In the genomic region with DNA sequence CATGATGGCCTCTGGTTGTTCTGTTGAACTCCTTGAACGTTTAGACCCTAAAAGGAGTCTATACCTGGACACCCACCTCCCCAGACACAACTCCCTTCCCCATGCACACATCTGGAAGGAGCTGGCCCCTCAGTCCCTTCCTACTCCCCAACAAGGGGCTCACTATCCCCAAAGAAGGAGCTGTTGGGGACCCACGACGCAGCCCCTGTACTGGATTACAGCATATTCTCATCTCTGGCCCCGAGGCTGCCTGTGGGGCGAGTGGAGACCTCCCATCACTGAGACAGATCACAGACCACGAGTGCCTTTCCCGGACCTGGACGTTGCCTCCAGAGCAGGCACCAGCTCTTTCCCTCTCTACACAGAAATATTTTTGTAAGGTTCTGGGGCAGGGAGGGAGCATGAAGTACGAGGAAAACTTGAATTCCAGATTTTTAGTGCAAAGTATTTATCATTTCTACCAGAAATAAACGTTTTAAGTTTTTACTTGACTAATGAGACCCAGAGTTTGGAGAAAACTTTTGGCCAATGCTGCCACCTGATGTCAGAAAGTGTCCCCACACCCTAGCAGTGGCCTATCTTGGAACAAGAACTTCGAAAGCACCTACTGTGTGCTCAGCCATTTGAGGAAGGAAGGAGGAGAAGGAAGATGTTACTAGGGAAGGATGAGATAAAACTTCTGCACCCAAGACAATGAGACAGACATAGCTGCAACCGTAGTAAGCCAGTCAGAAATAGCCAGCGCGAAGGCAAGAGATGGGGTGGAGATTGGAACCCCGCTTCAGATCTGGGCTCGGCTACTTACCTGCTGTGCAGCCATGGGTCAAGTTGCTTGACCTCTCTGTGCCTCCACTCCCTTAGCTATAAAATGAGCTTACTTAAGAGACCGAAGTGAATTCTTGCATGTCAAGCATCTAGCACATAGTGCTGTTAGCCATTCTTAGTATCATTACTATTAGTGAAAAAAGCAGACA, we compare ENCODE assay signal across 8 cellular contexts. TPM values are rescaled to one million over a fixed set of nuclear protein-coding genes. Genes with fewer than 3 reads are reported as not detected.
DNase-seq lines count a peak whose midpoint lies in the region; ATAC-seq, FAIRE-seq and TF ChIP-seq lines count a peak whose summit lies in the region.

No MANE protein-coding gene starts in this region.

- ATAC-seq in activated CD8-positive, alpha-beta T cell treated with anti-CD3 and anti-CD28 coated beads for 36 hours: peak; percentile 45
- no peak for ATAC-seq in HepG2
- no peak for ATAC-seq in HG02885 (IDR thresholded peaks at IDR 0.05; ENCODE audit: poor library complexity, unreplicated experiment)
- no peak for ATAC-seq in HG03196 (IDR thresholded peaks at IDR 0.05; ENCODE audit: unreplicated experiment)
- ATAC-seq in HG02840 (IDR thresholded peaks at IDR 0.05; ENCODE audit: low FRiP score, unreplicated experiment): no peak

- no peaks in the 10 kb centered on the region for H3K9me3 Mint-ChIP-seq in activated CD8-positive, alpha-beta T cell treated with anti-CD3 and anti-CD28 coated beads for 36 hours

- intact Hi-C loops in activated CD8-positive, alpha-beta T cell treated with anti-CD3 and anti-CD28 coated beads for 36 hours (cut with micrococcal nuclease): loop anchor here (2.0 kb wide), 1 partner anchor 57 kb away; no protein-coding TSS in a partner anchor
- intact Hi-C loops in HepG2 (cut with micrococcal nuclease; ENCODE audit: unreplicated experiment): loop anchor here (1.0 kb wide), 1 partner anchor 57 kb away; no protein-coding TSS in a partner anchor

- H3K36me3 Mint-ChIP-seq in activated CD8-positive, alpha-beta T cell treated with anti-CD3 and anti-CD28 coated beads for 36 hours (ENCODE audit: low read depth): no peaks in the 10 kb centered on the region

- H3K4me1 ChIP-seq in HepG2 (ENCODE audit: insufficient read depth, low read length): no peaks in the 10 kb centered on the region

- WGBS in HepG2 (ENCODE audit: low lambda C conversion rate): 79% methylated on average over 16 of the region's 17 CpGs

- H3K36me3 ChIP-seq in HepG2 (replicated peaks in 1 of 2; ENCODE audit: control insufficient read depth in 1 of 2, insufficient read depth in 2 of 2, low read length in 2 of 2): peaks cover 10 to 14% of the 10 kb centered on the region in 2 experiments; a peak in 2 of 5 replicates

- no peak overlapping the region for H3K4me3 Mint-ChIP-seq in activated CD8-positive, alpha-beta T cell treated with anti-CD3 and anti-CD28 coated beads for 36 hours

- H3K4me2 ChIP-seq in HepG2 (ENCODE audit: low read depth, low read length): no peak overlapping the region

- peaks cover 0 to 28% of the 10 kb centered on the region in 2 experiments; a peak in 4 of 5 replicates for H3K27me3 ChIP-seq in HepG2 (ENCODE audit: control insufficient read depth in 1 of 2, insufficient read depth in 2 of 2, low read length in 2 of 2)

- no peak overlapping the region for H2AFZ ChIP-seq in HepG2 (ENCODE audit: low read length)

- TF ChIP-seq EP300 in HepG2 (IDR thresholded peaks at IDR 0.05; ENCODE audit: low read depth in 2 of 2, low read length in 2 of 2) (no peak), HepG2 (CRISPR knock-in tag; IDR thresholded peaks at IDR 0.05; ENCODE audit: borderline replicate concordance) (no peak)

- no peak for DNase-seq in AG09319 (ENCODE audit: extremely low read depth, low read depth)
- DNase-seq in GM19239 (ENCODE audit: insufficient read length, low spot score): no peak
- peak; percentile 50 for DNase-seq in activated CD8-positive, alpha-beta T cell treated with anti-CD3 and anti-CD28 coated beads for 36 hours
- DNase-seq in HepG2 (ENCODE audit: low spot score): peak; percentile 23
- no peak for DNase-seq in activated gamma-delta T cell (lab: John Stamatoyannopoulos, UW)

- H3K9me3 ChIP-seq in HepG2 (ENCODE audit: low read length): no peaks in the 10 kb centered on the region

- TF ChIP-seq CTCF in AG09319 (IDR thresholded peaks at IDR 0.05; ENCODE audit: low read depth, low read length) (peak; percentile 67), HepG2 (CRISPR knock-in tag; IDR thresholded peaks at IDR 0.05) (peak; percentile 73)
- TF ChIP-seq CTCF in activated CD8-positive, alpha-beta T cell treated with anti-CD3 and anti-CD28 coated beads for 36 hours (IDR thresholded peaks at IDR 0.05): peak; percentile 72

- in situ Hi-C loops in HepG2 (cut with HindIII; ENCODE audit: extremely low pct_ligation_motif_present, low pct_unique_long_range_greater_than_20kb): loop anchor here (5.0 kb wide), 1 partner anchor 57 kb away; no protein-coding TSS in a partner anchor

- TF ChIP-seq POLR2A in HepG2 (IDR thresholded peaks at IDR 0.05; ENCODE audit: insufficient read depth in 1 of 2, low read depth in 2 of 2, low read length in 2 of 2): 0 out of 4 replicates have a peak, but pooled peaks of 1 of the 2 experiments have one; percentile 11

- CTCF ChIA-PET in activated CD8-positive, alpha-beta T cell treated with anti-CD3 and anti-CD28 coated beads for 36 hours (lab: Charles Lee): interaction anchor here (0.6 to 19.2 kb wide), 13 partner anchors 13 to 121 kb away, joined by 3 to 437 read pairs (median 6); no protein-coding TSS in a partner anchor
- CTCF ChIA-PET in HepG2 (lab: Yijun Ruan, JAX; ENCODE audit: low intra/inter-chr PET ratio, low total read pairs): interaction anchor here (0.7 to 2.6 kb wide), 3 partner anchors 47 to 61 kb away, joined by 3 to 31 read pairs (median 5); no protein-coding TSS in a partner anchor

- TSS peak; percentile 29 for BruUV-seq in HepG2 (replicated peaks; lab: Mats Ljungman, UMichigan)

- FAIRE-seq in GM19239 (lab: Jason Lieb, UNC): peak; percentile 80
- peak; percentile 4 for FAIRE-seq in HepG2 (lab: Jason Lieb, UNC)

- H3K4me1 Mint-ChIP-seq in activated CD8-positive, alpha-beta T cell treated with anti-CD3 and anti-CD28 coated beads for 36 hours (ENCODE audit: low read depth): peaks cover 4% of the 10 kb centered on the region

- H3K9ac ChIP-seq in HepG2 (ENCODE audit: insufficient read depth, low read depth, low read length): no peak overlapping the region

- TF ChIP-seq RAD21 in HepG2 (CRISPR knock-in tag; IDR thresholded peaks at IDR 0.05): peak; percentile 49; the same call in 1 of the 2 replicates

- POLR2A ChIA-PET in activated CD8-positive, alpha-beta T cell treated with anti-CD3 and anti-CD28 coated beads for 36 hours (lab: Charles Lee): interaction anchor here (0.6 kb wide), 1 partner anchor 187 kb away, joined by 3 read pairs; no protein-coding TSS in a partner anchor
- POLR2A ChIA-PET in HepG2 (lab: Yijun Ruan, JAX): interaction anchor here (0.7 to 1.3 kb wide), 2 partner anchors 45 to 49 kb away, joined by 3 to 4 read pairs; no protein-coding TSS in a partner anchor

- no peak overlapping the region for H3K27ac Mint-ChIP-seq in activated CD8-positive, alpha-beta T cell treated with anti-CD3 and anti-CD28 coated beads for 36 hours

- no peak overlapping the region for H3K27ac ChIP-seq in HepG2 (ENCODE audit: extremely low read length, insufficient read depth, low read length)

- H3K4me3 ChIP-seq in HepG2 (replicated peaks in 1 of 3; ENCODE audit: insufficient read depth in 1 of 3, low read depth in 2 of 3, low read length in 3 of 3): no peak overlapping the region

- peaks cover 2% of the 10 kb centered on the region; the same call in 1 of the 2 replicates for H4K20me1 ChIP-seq in HepG2 (ENCODE audit: insufficient read depth, low read length)

- peaks cover 5% of the 10 kb centered on the region for H3K27me3 Mint-ChIP-seq in activated CD8-positive, alpha-beta T cell treated with anti-CD3 and anti-CD28 coated beads for 36 hours

- no peaks in the 10 kb centered on the region for H3K79me2 ChIP-seq in HepG2 (ENCODE audit: insufficient read depth, low read length)

RNA-seq across cellular contexts. Expression of a gene that starts 10.2 kb away (rescaled TPM):
- total RNA-seq in activated CD8-positive, alpha-beta T cell treated with anti-CD3 and anti-CD28 coated beads for 36 hours: not detected
- total RNA-seq in HepG2 (2016; rRNA removed; fragmentation: Illumina TruSeq; extraction: Trizol): not detected in 2 replicates
- total RNA-seq in HepG2 (2016; cell fraction: cytosol; rRNA removed; fragmentation: Illumina TruSeq; extraction: Trizol; ENCODE audit: low read depth): not detected in 2 replicates
- not detected in 2 replicates for total RNA-seq in HepG2 (2016; cell fraction: insoluble cytoplasmic fraction; rRNA removed; fragmentation: Illumina TruSeq; extraction: Trizol)
- not detected in 2 replicates for total RNA-seq in HepG2 (2016; cell fraction: membrane; rRNA removed; fragmentation: Illumina TruSeq; extraction: Trizol)
- total RNA-seq in HepG2 (2016; cell fraction: nucleus; rRNA removed; fragmentation: Illumina TruSeq; extraction: Trizol): not detected in 2 replicates
- polyA plus RNA-seq in HepG2 (2011; rRNA removed): not detected in 2 replicates
- polyA plus RNA-seq in HepG2 (2011; cell fraction: cytosol; rRNA removed): not detected in 2 replicates
- polyA plus RNA-seq in HepG2 (2011; cell fraction: nucleus; rRNA removed): not detected in 2 replicates
- polyA plus RNA-seq in HepG2 (2012): not detected in 2 replicates
- not detected in 2 replicates for polyA plus RNA-seq in HepG2 (2016; cell fraction: cytosol; fragmentation: Illumina TruSeq; extraction: Trizol; ENCODE audit: low read depth)
- not detected in 2 replicates for polyA plus RNA-seq in HepG2 (2016; cell fraction: insoluble cytoplasmic fraction; fragmentation: Illumina TruSeq; extraction: Trizol; ENCODE audit: low read depth)
- not detected in 2 replicates for polyA plus RNA-seq in HepG2 (2016; cell fraction: membrane; fragmentation: Illumina TruSeq; extraction: Trizol; ENCODE audit: low read depth)
- not detected in 2 replicates for polyA plus RNA-seq in HepG2 (2016; cell fraction: nucleus; fragmentation: Illumina TruSeq; extraction: Trizol; ENCODE audit: insufficient read depth, low read depth)
- 0.30 TPM in 1 of 2 replicates, not detected in the other for polyA minus RNA-seq in HepG2 (2011; rRNA and poly(A)+ RNA removed; ENCODE audit: low replicate concordance)
- not detected in 2 replicates for polyA minus RNA-seq in HepG2 (2011; cell fraction: cytosol; rRNA and poly(A)+ RNA removed)
- not detected in 2 replicates for polyA minus RNA-seq in HepG2 (2011; cell fraction: nucleus; rRNA and poly(A)+ RNA removed)

RNA-seq across cellular contexts. Expression of a gene that starts 18.9 kb away (rescaled TPM):
- 1 to 10 TPM; 3.7 to 4.6 TPM for total RNA-seq in activated CD8-positive, alpha-beta T cell treated with anti-CD3 and anti-CD28 coated beads for 36 hours
- total RNA-seq in HepG2 (2016; rRNA removed; fragmentation: Illumina TruSeq; extraction: Trizol): 37.5 and 63.7 TPM in 2 replicates
- 67.5 and 74.8 TPM in 2 replicates for total RNA-seq in HepG2 (2016; cell fraction: cytosol; rRNA removed; fragmentation: Illumina TruSeq; extraction: Trizol; ENCODE audit: low read depth)
- total RNA-seq in HepG2 (2016; cell fraction: insoluble cytoplasmic fraction; rRNA removed; fragmentation: Illumina TruSeq; extraction: Trizol): 30.7 and 64.6 TPM in 2 replicates
- total RNA-seq in HepG2 (2016; cell fraction: membrane; rRNA removed; fragmentation: Illumina TruSeq; extraction: Trizol): 118 and 139 TPM in 2 replicates
- 44.9 and 59.4 TPM in 2 replicates for total RNA-seq in HepG2 (2016; cell fraction: nucleus; rRNA removed; fragmentation: Illumina TruSeq; extraction: Trizol)
- 92.9 and 94.6 TPM in 2 replicates for polyA plus RNA-seq in HepG2 (2011; rRNA removed)
- polyA plus RNA-seq in HepG2 (2011; cell fraction: cytosol; rRNA removed): 77.3 and 145 TPM in 2 replicates
- 93.1 and 106 TPM in 2 replicates for polyA plus RNA-seq in HepG2 (2011; cell fraction: nucleus; rRNA removed)
- 22.4 and 31.8 TPM in 2 replicates for polyA plus RNA-seq in HepG2 (2012)
- polyA plus RNA-seq in HepG2 (2016; cell fraction: cytosol; fragmentation: Illumina TruSeq; extraction: Trizol; ENCODE audit: low read depth): 159 and 175 TPM in 2 replicates
- polyA plus RNA-seq in HepG2 (2016; cell fraction: insoluble cytoplasmic fraction; fragmentation: Illumina TruSeq; extraction: Trizol; ENCODE audit: low read depth): 64.4 and 78.3 TPM in 2 replicates
- polyA plus RNA-seq in HepG2 (2016; cell fraction: membrane; fragmentation: Illumina TruSeq; extraction: Trizol; ENCODE audit: low read depth): 207 and 216 TPM in 2 replicates
- 162 and 173 TPM in 2 replicates for polyA plus RNA-seq in HepG2 (2016; cell fraction: nucleus; fragmentation: Illumina TruSeq; extraction: Trizol; ENCODE audit: insufficient read depth, low read depth)
- 19.0 and 113 TPM in 2 replicates for polyA minus RNA-seq in HepG2 (2011; rRNA and poly(A)+ RNA removed; ENCODE audit: low replicate concordance)
- 47.6 and 70.8 TPM in 2 replicates for polyA minus RNA-seq in HepG2 (2011; cell fraction: cytosol; rRNA and poly(A)+ RNA removed)
- 28.5 and 32.1 TPM in 2 replicates for polyA minus RNA-seq in HepG2 (2011; cell fraction: nucleus; rRNA and poly(A)+ RNA removed)

Comparison
In these comparisons a context has a peak if more than half of its experiments do, and no peak if none do; other contexts are left out.
1. DNase-seq: peak in activated CD8-positive, alpha-beta T cell treated with anti-CD3 and anti-CD28 coated beads for 36 hours (single experiment) and HepG2 (single experiment); none in AG09319 (single experiment), GM19239 (single experiment) and activated gamma-delta T cell (single experiment).
2. RNA of a gene that starts 18.9 kb away (total RNA-seq): 30.7 to 139 TPM in HepG2; 3.7 to 4.6 TPM in activated CD8-positive, alpha-beta T cell treated with anti-CD3 and anti-CD28 coated beads for 36 hours; every median in the first group is over 4 times any median in the second.
3. Peak in every context shown above with its lines, with median percentiles within 50 percentile points of each other: CTCF ChIP-seq.